Comparison of ENCODE assay signal across 17 cellular contexts in the genomic region with DNA sequence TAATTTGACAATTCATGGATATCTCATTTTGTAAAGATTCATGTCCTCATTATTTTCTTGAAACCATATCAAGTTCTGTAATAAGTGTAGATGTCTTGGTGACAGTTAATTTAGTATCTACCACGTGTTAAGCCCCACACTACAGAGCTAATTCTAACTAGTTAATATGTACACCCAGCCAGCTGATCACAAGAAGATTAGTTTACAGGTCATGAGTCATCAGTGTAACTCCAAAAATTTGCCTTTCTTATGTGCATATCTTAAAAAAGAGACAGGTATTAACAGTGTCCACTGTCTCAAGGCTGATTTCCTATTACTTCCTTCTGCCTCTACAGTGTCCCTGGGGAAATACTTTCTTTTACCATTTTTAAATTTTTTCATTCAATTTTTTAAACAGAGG. TPM values are rescaled to one million over a fixed set of nuclear protein-coding genes. Genes with fewer than 3 reads are reported as not detected.
A peak's percentile ranks its signal among the peaks of the same experiment; 100 is the strongest.
DNase-seq lines count a peak whose midpoint lies in the region; ATAC-seq and TF ChIP-seq lines count a peak whose summit lies in the region.
"Had no signal": no experiment of that assay in that cellular context is flagged by ENCODE, and none has a peak within 500 bp of the region (broad histone marks: within the 10 kb centered on the region; RNA-seq: fewer than 3 reads in every experiment).

No MANE protein-coding gene starts in this region.

- peak; percentile 54 for ATAC-seq in foreskin keratinocyte
- no peak for ATAC-seq in GM21737 (IDR thresholded peaks at IDR 0.05; ENCODE audit: unreplicated experiment)
- no peak for ATAC-seq in HG03175 (IDR thresholded peaks at IDR 0.05; ENCODE audit: unreplicated experiment)
- ATAC-seq: CD8-positive, alpha-beta T cell had no signal

- POLR2A ChIA-PET in RWPE1 (lab: Yijun Ruan, JAX; ENCODE audit: low non-redundant PET), result no interaction called here

- TF ChIP-seq CTCF in RWPE1 (conservative IDR thresholded peaks at IDR 0.05; ENCODE audit: low read depth) (no peak), foreskin keratinocyte (conservative IDR thresholded peaks at IDR 0.05) (no peak)

- CTCF ChIA-PET in RWPE1 (lab: Yijun Ruan, JAX), result no interaction called here

- peaks cover 12% of the 10 kb centered on the region for H3K4me1 ChIP-seq in foreskin keratinocyte
- H3K4me1 ChIP-seq: HAP-1 had no signal

- no peak overlapping the region for H3K27ac ChIP-seq in RWPE1
- H3K27ac ChIP-seq in foreskin keratinocyte, result no peak overlapping the region
- H3K27ac ChIP-seq: BLaER1 treated with 17β-estradiol and CSF1 and Interleukin-3, amounts not matched to agents 10 nM and 100 nM had no signal

- DNase-seq in ELR (ENCODE audit: low read depth) (peak; percentile 10), RWPE1 (ENCODE audit: low spot score) (peak; percentile 10), foreskin keratinocyte (no peak)
- no peak for DNase-seq in activated CD8-positive, alpha-beta memory T cell treated with anti-CD3 and anti-CD28 coated beads, Interleukin-2, amount 50 U/mL, for 4 hours
- DNase-seq in activated CD4-positive, alpha-beta T cell treated with anti-CD3 and anti-CD28 coated beads, Interleukin-2, amount 50 U/mL, for 1 hour, result no peak
- DNase-seq: 8988T; Calu3; CD8-positive, alpha-beta T cell; DMS 273 treated with DMSO at 0.1 percent for 48 hours; DND-41; EL; IMR-90; KBM-7 had no signal

- H3K27me3 ChIP-seq in foreskin keratinocyte, result no peaks in the 10 kb centered on the region
- H3K27me3 ChIP-seq: BLaER1 treated with 17β-estradiol and CSF1 and Interleukin-3, amounts not matched to agents 10 nM and 100 nM had no signal

RNA-seq across cellular contexts. Expression of gene YBX3, which starts 13.3 kb away (rescaled TPM):
- total RNA-seq in foreskin keratinocyte, result 301 and 323 TPM in 2 replicates
- polyA plus RNA-seq in foreskin keratinocyte, result 292 and 316 TPM in 2 replicates

Comparison
In these comparisons a context has a peak if more than half of its experiments do, and no peak if none do; other contexts are left out.
1. DNase-seq: peak in ELR (single experiment) and RWPE1 (single experiment); none in foreskin keratinocyte (0 of 2), activated CD8-positive, alpha-beta memory T cell treated with anti-CD3 and anti-CD28 coated beads, Interleukin-2, amount 50 U/mL, for 4 hours (single experiment) and activated CD4-positive, alpha-beta T cell treated with anti-CD3 and anti-CD28 coated beads, Interleukin-2, amount 50 U/mL, for 1 hour (single experiment).